Comparison of ENCODE assay signal across 8 cellular contexts in genomic region chr6:156777866-156778614, GRCh38. TPM values are rescaled to one million over a fixed set of nuclear protein-coding genes. Genes with fewer than 3 reads are reported as not detected.
DNase-seq lines count a peak whose midpoint lies in the region; ATAC-seq and TF ChIP-seq lines count a peak whose summit lies in the region.

No MANE protein-coding gene starts in this region.

- H3K4me1 Mint-ChIP-seq in activated naive CD8-positive, alpha-beta T cell (ENCODE audit: low read depth), result peaks cover 46% of the 10 kb centered on the region

- H3K27me3 ChIP-seq in SJSA1 (replicated peaks) (no peaks in the 10 kb centered on the region), psoas muscle (ENCODE audit: insufficient read depth in 3 of 3, low read length in 2 of 3) (no peaks in the 10 kb centered on the region), aorta (ENCODE audit: control insufficient read depth in 1 of 2, insufficient read depth in 2 of 2, low read length in 1 of 2) (no peaks in the 10 kb centered on the region)

- no peaks in the 10 kb centered on the region for H3K9me3 ChIP-seq in SJSA1 (replicated peaks)
- H3K9me3 ChIP-seq in psoas muscle, result no peaks in the 10 kb centered on the region
- no peaks in the 10 kb centered on the region for H3K9me3 ChIP-seq in aorta (ENCODE audit: control insufficient read depth, low read length)

- H3K4me3 ChIP-seq in SJSA1 (peak overlapping the region; percentile 85), psoas muscle (peak overlapping the region; percentile 76), aorta (ENCODE audit: low read length in 2 of 2) (peak overlapping the region; percentile 87 to 96)

- no peaks in the 10 kb centered on the region for H3K9me3 Mint-ChIP-seq in activated naive CD8-positive, alpha-beta T cell (ENCODE audit: low read depth)

- H3K27ac Mint-ChIP-seq in activated naive CD8-positive, alpha-beta T cell, result peak overlapping the region; percentile 86

- H3K27ac ChIP-seq in SJSA1, result peak overlapping the region; percentile 82
- H3K27ac ChIP-seq in psoas muscle, result peak overlapping the region; percentile 94
- H3K27ac ChIP-seq in aorta (ENCODE audit: low read depth in 1 of 2, low read length in 2 of 2), result peak overlapping the region; percentile 83 to 85

- DNase-seq in SKM-1 treated with dmso at 0.1 percent for 144 hours (lab: John Stamatoyannopoulos, UW; ENCODE audit: unreplicated experiment), result peak; percentile 35
- DNase-seq in SKM-1 (lab: John Stamatoyannopoulos, UW; ENCODE audit: unreplicated experiment), result no peak
- DNase-seq in SJSA1 (ENCODE audit: low read depth in 1 of 2, low spot score in 2 of 2), result peak; percentile 57 to 71
- DNase-seq in left cardiac atrium, result peak; percentile 66
- DNase-seq in psoas muscle, result peak; percentile 57 to 79
- DNase-seq in aorta, result peak; percentile 73 to 83

- whole genome bisulfite sequencing in psoas muscle, 3 donors, result 0 to 1% (median 1%) methylated on average over 29 to 85 of the region's 85 CpGs
- 0% methylated on average over 73 to 85 of the region's 85 CpGs for WGBS in aorta, 2 donors

- H3K4me3 Mint-ChIP-seq in activated naive CD8-positive, alpha-beta T cell, result peak overlapping the region; percentile 87

- H3K36me3 Mint-ChIP-seq in activated naive CD8-positive, alpha-beta T cell, result no peaks in the 10 kb centered on the region

- TF ChIP-seq CTCF in psoas muscle (IDR thresholded peaks at IDR 0.05), result no peak

- intact Hi-C loops in left cardiac atrium (cut with DNase I) (loop anchor here (5.0 to 10.0 kb wide), 6 partner anchors 56 to 247 kb away; no protein-coding TSS in a partner anchor), psoas muscle (cut with DNase I) (loop anchor here (1.0 to 5.0 kb wide), 3 partner anchors 57 to 216 kb away; no protein-coding TSS in a partner anchor), aorta (cut with DNase I) (loop anchor here (1.0 to 10.0 kb wide), 5 partner anchors 59 to 407 kb away; no protein-coding TSS in a partner anchor)

- no peaks in the 10 kb centered on the region for H3K27me3 Mint-ChIP-seq in activated naive CD8-positive, alpha-beta T cell

- H3K36me3 ChIP-seq in SJSA1, result peaks cover 11% of the 10 kb centered on the region
- no peaks in the 10 kb centered on the region for H3K36me3 ChIP-seq in psoas muscle (ENCODE audit: insufficient read depth in 1 of 2, low read depth in 1 of 2)
- no peaks in the 10 kb centered on the region for H3K36me3 ChIP-seq in aorta (ENCODE audit: control insufficient read depth in 1 of 2, insufficient read depth in 2 of 2, low read length in 1 of 2)

- ATAC-seq in HG03280 (IDR thresholded peaks at IDR 0.05; ENCODE audit: unreplicated experiment) (peak; percentile 22), left cardiac atrium (peak; percentile 12 to 34), psoas muscle (peak; percentile 27 to 40 (median 34)), aorta (ENCODE audit: low FRiP score) (peak; percentile 42)

- H3K4me1 ChIP-seq in SJSA1 (replicated peaks) (peaks cover 33% of the 10 kb centered on the region), psoas muscle (peaks cover 44% of the 10 kb centered on the region), aorta (ENCODE audit: control insufficient read depth in 1 of 2, insufficient read depth in 2 of 2, low read length in 2 of 2) (no peaks in the 10 kb centered on the region)

RNA-seq across cellular contexts. Expression of gene ARID1B, which starts 0.9 kb away (rescaled TPM):
- 12.0 and 13.9 TPM in 2 replicates for total RNA-seq in SJSA1 (2014; rRNA removed; shearing (Covaris generic))
- 10 to 100 TPM; 45.4 to 48.0 TPM for total RNA-seq in left cardiac atrium
- total RNA-seq in psoas muscle, result 10 to 100 TPM; 53.1 to 61.1 (median 55.8) TPM
- polyA plus RNA-seq in psoas muscle, result 10 to 100 TPM in 2 of 3 donors, 1 to 10 TPM in 1; 8.1 to 29.2 (median 12.4) TPM
- total RNA-seq in aorta, result 100 to 1,000 TPM in 1 of 2 donors, 10 to 100 TPM in 1; 92.0 to 143 TPM
- polyA plus RNA-seq in aorta, result 10 to 100 TPM in 1 of 2 donors, 1 to 10 TPM in 1; 6.5 to 16.9 TPM
